8 cellular contexts compared by ENCODE assay signal in the genomic region with DNA sequence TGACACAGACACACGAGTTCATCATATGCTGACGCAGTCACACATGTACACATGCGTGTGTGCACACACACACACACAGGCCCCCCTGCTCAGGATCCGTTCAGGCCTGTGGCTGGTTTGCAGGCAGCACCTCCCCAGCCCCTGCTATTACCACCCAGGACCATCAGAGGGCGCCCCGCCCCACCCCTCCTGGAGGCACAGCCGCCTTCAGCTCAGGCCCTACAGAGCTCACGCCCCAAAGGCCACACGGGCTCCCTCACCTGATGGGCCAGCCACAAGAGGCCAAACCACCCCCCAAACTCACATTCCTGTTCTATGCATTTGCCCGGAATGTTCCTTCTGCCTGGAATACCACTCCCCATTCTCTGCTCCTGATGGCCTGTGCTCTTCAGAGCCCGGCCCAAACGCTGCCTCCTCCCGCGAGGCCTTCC. TPM values are rescaled to one million over a fixed set of nuclear protein-coding genes. Genes with fewer than 3 reads are reported as not detected.
DNase-seq lines count a peak whose midpoint lies in the region; ATAC-seq and TF ChIP-seq lines count a peak whose summit lies in the region.
"Not testable (repeated sequence)": the region's sequence is repeated elsewhere in the genome, so short reads cannot be mapped to it uniquely, and the experiment has no call there.

No MANE protein-coding gene starts in this region.

- intact Hi-C loops in esophagus squamous epithelium (cut with DNase I): not testable (repeated sequence)

- TF ChIP-seq POLR2A in esophagus squamous epithelium (IDR thresholded peaks at IDR 0.05): not testable (repeated sequence)

- peak; percentile 70 for TF ChIP-seq CTCF in AG09309 (IDR thresholded peaks at IDR 0.05; ENCODE audit: control insufficient read depth, insufficient read depth, low read depth, low read length, missing control alignments)
- peak; percentile 79 to 89 (median 85) for TF ChIP-seq CTCF in esophagus squamous epithelium (IDR thresholded peaks at IDR 0.05)

- peaks cover 0 to 41% (median 0%) of the 10 kb centered on the region in 4 donors for H3K27me3 ChIP-seq in esophagus squamous epithelium

- H3K4me3 ChIP-seq in AG09309 (ENCODE audit: control insufficient read depth, low read depth, low read length); esophagus squamous epithelium: not testable (repeated sequence)

- peaks cover 0 to 24% (median 8%) of the 10 kb centered on the region in 3 donors for H3K4me1 ChIP-seq in esophagus squamous epithelium

- ATAC-seq in GM19452 (IDR thresholded peaks at IDR 0.05; ENCODE audit: unreplicated experiment): peak; percentile 46

- not testable (repeated sequence) for H3K27ac ChIP-seq in esophagus squamous epithelium

- H3K9me3 ChIP-seq in esophagus squamous epithelium: not testable (repeated sequence)

- not testable (repeated sequence) for DNase-seq in AG09309 (ENCODE audit: low read depth); esophagus squamous epithelium (lab: John Stamatoyannopoulos, UW)
- DNase-seq in NCI-H1417 (lab: John Stamatoyannopoulos, UW): peak; percentile 2 to 70 (median 50)
- DNase-seq in T-helper 22 cell (ENCODE audit: low read depth): peak; percentile 37
- peak; percentile 70 for DNase-seq in activated gamma-delta T cell treated with Interleukin-2 at 50 U/mL for 16 hours
- DNase-seq in mucosa of gallbladder (ENCODE audit: low spot score): peak; percentile 79
- DNase-seq in stimulated activated CD4-positive, alpha-beta T cell treated with anti-CD3 and anti-CD28 coated beads, TNF-alpha, amount 100 ng/mL, for 4 hours (ENCODE audit: low read depth in 3 of 3): peak; percentile 53 to 57 (median 54)

- H3K36me3 ChIP-seq in esophagus squamous epithelium: peaks cover 0 to 19% (median 0%) of the 10 kb centered on the region in 3 donors

- 0 to 13% methylated on average over 4 of the region's 14 CpGs for WGBS in esophagus squamous epithelium, 2 donors

RNA-seq across cellular contexts. Expression of a gene that starts 26.4 kb away (rescaled TPM):
- total RNA-seq in esophagus squamous epithelium (10 to 100 TPM in 1 of 4 donors, 1 to 10 TPM in 3; 2.9 to 13.4 (median 4.2) TPM), mucosa of gallbladder (20.5 TPM)

RNA-seq across cellular contexts. Expression of a gene that starts 38.5 kb away (rescaled TPM):
- total RNA-seq in esophagus squamous epithelium: 10 to 100 TPM; 20.3 to 36.4 (median 25.9) TPM
- total RNA-seq in mucosa of gallbladder: 51.3 TPM

RNA-seq across cellular contexts. Expression of a gene that starts 46.2 kb away (rescaled TPM):
- total RNA-seq in esophagus squamous epithelium: 100 to 1,000 TPM; 129 to 173 (median 140) TPM
- 66.3 TPM for total RNA-seq in mucosa of gallbladder
